ENCODE assay signal across 8 cellular contexts in the genomic region with DNA sequence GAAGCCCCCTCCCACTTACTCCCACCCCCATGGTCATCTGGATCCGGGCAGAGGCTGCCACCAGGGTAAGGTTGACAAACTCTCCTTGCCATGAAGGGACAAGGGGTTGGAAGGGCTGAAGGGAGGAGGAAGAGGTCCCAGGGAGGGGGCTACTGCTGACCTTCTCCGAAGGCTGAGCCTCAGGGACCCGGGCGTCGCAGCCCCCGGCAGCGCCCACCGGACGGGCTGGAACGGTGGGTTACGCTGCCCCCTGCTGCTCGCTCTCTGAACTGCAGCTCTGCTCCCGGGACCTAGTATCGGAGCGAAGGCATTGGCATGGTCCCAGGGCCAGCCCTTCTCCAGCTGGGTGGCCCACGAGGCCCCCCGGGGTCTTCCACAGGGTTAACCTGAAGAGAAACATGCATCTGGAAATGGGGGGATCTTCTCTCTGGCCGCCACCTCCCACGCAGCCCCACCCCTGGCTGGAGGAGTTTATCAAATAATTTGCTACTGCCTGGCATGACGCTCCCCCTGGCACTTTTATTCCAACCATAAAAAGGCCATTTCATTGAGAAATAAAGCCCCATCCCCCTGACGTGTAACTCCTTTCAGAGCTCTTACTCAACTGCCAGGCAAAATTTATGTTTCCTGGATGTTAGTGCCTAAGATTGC.
A peak's percentile ranks its signal among the peaks of the same experiment; 100 is the strongest.
DNase-seq lines count a peak whose midpoint lies in the region; ATAC-seq and TF ChIP-seq lines count a peak whose summit lies in the region.

No MANE protein-coding gene starts in this region.

- intact Hi-C loops in activated B cell treated with CpG ODN at 0.5 μM for 24 hours (cut with micrococcal nuclease) = loop anchor here (1.0 kb wide), 2 partner anchors 435 to 447 kb away; no protein-coding TSS in a partner anchor

- CTCF ChIA-PET in activated B cell treated with CpG ODN at 0.5 μM for 24 hours (lab: Charles Lee) = interaction anchor here (0.7 to 1.4 kb wide), 5 partner anchors 27 to 449 kb away, joined by 3 to 9 read pairs (median 4); no protein-coding TSS in a partner anchor

- TF ChIP-seq CTCF in activated B cell treated with CpG ODN at 0.5 μM for 24 hours (IDR thresholded peaks at IDR 0.05) (peak; percentile 50), chondrocyte (IDR thresholded peaks at IDR 0.05) (peak; percentile 94), lung (IDR thresholded peaks at IDR 0.05; ENCODE audit: control extremely low read depth, extremely low read depth) (peak; percentile 55)

- H3K36me3 Mint-ChIP-seq in activated B cell treated with CpG ODN at 0.5 μM for 24 hours (ENCODE audit: low read depth) (no peaks in the 10 kb centered on the region), chondrocyte (ENCODE audit: low read depth) (no peaks in the 10 kb centered on the region)

- peak; percentile 60 for ATAC-seq in activated B cell treated with CpG ODN at 0.5 μM for 24 hours (ENCODE audit: low read depth)
- no peak for ATAC-seq in lung (ENCODE audit: insufficient read depth, low FRiP score)
- ATAC-seq in HG02759 (IDR thresholded peaks at IDR 0.05; ENCODE audit: unreplicated experiment) = no peak
- ATAC-seq in GM19351 (IDR thresholded peaks at IDR 0.05; ENCODE audit: unreplicated experiment) = no peak

- 5% methylated on average over 20 to 21 of the region's 21 CpGs for WGBS in lung, 2 donors

- H3K4me3 Mint-ChIP-seq in activated B cell treated with CpG ODN at 0.5 μM for 24 hours = no peak overlapping the region
- H3K4me3 Mint-ChIP-seq in chondrocyte (ENCODE audit: unreplicated experiment) = no peak overlapping the region

- H3K27me3 Mint-ChIP-seq in activated B cell treated with CpG ODN at 0.5 μM for 24 hours (peaks cover 35% of the 10 kb centered on the region), chondrocyte (ENCODE audit: low read depth) (peaks cover 27% of the 10 kb centered on the region)

- H3K36me3 ChIP-seq in lung (ENCODE audit: control insufficient read depth in 2 of 2, insufficient read depth in 2 of 2, low read length in 2 of 2) = no peaks in the 10 kb centered on the region

- H3K9me3 ChIP-seq in lung (ENCODE audit: control insufficient read depth in 2 of 2, insufficient read depth in 1 of 2, low read length in 1 of 2) = no peaks in the 10 kb centered on the region

- no peak overlapping the region for H3K27ac ChIP-seq in lung (ENCODE audit: low read depth in 1 of 2, low read length in 1 of 2)

- peaks cover 0 to 7% of the 10 kb centered on the region in 2 donors for H3K4me1 ChIP-seq in lung (ENCODE audit: control insufficient read depth in 2 of 2, insufficient read depth in 2 of 2, low read length in 2 of 2)

- H3K4me1 Mint-ChIP-seq in activated B cell treated with CpG ODN at 0.5 μM for 24 hours (peaks cover 13% of the 10 kb centered on the region), chondrocyte (ENCODE audit: low read depth) (peaks cover 7% of the 10 kb centered on the region)

- peak; percentile 56 for DNase-seq in DMS153 (lab: John Stamatoyannopoulos, UW)
- peak; percentile 90 for DNase-seq in HuH-7 (ENCODE audit: low spot score)
- DNase-seq in activated B cell treated with CpG ODN at 0.5 μM for 24 hours = peak; percentile 50
- DNase-seq in chondrocyte (ENCODE audit: low spot score) = no peak
- no peak for DNase-seq in lung (ENCODE audit: low spot score)
- peak; percentile 89 for DNase-seq in stimulated activated CD8-positive, alpha-beta memory T cell treated with anti-CD3 and anti-CD28 coated beads, Interleukin-4, amount 100 ng/mL, for 48 hours

- POLR2A ChIA-PET in activated B cell treated with CpG ODN at 0.5 μM for 24 hours (lab: Charles Lee) = interaction anchor here (0.6 kb wide), 1 partner anchor 23 kb away, joined by 3 read pairs; no protein-coding TSS in a partner anchor

- no peak overlapping the region for H3K4me3 ChIP-seq in lung

- H3K9me3 Mint-ChIP-seq in activated B cell treated with CpG ODN at 0.5 μM for 24 hours = no peaks in the 10 kb centered on the region
- H3K9me3 Mint-ChIP-seq in chondrocyte (ENCODE audit: low read depth) = no peaks in the 10 kb centered on the region

- no peak overlapping the region for H3K27ac Mint-ChIP-seq in activated B cell treated with CpG ODN at 0.5 μM for 24 hours
- H3K27ac Mint-ChIP-seq in chondrocyte (ENCODE audit: unreplicated experiment) = no peak overlapping the region

- no peaks in the 10 kb centered on the region for H3K27me3 ChIP-seq in lung (ENCODE audit: control insufficient read depth, insufficient read depth)

Comparison
In these comparisons a context has a peak if more than half of its experiments do, and no peak if none do; other contexts are left out.
1. DNase-seq: peak in DMS153 (single experiment), HuH-7 (single experiment), activated B cell treated with CpG ODN at 0.5 μM for 24 hours (single experiment) and stimulated activated CD8-positive, alpha-beta memory T cell treated with anti-CD3 and anti-CD28 coated beads, Interleukin-4, amount 100 ng/mL, for 48 hours (single experiment); none in chondrocyte (single experiment) and lung (single experiment).
2. Peak in every context shown above with its lines, with median percentiles within 50 percentile points of each other: CTCF ChIP-seq.